ENCODE assay signal across 13 cellular contexts in genomic region chr16:66705790-66706505, GRCh38. TPM values are rescaled to one million over a fixed set of nuclear protein-coding genes. Genes with fewer than 3 reads are reported as not detected.
DNase-seq lines count a peak whose midpoint lies in the region; ATAC-seq and TF ChIP-seq lines count a peak whose summit lies in the region.
"Had no signal": no experiment of that assay in that cellular context is flagged by ENCODE, and none has a peak within 500 bp of the region (broad histone marks: within the 10 kb centered on the region; RNA-seq: fewer than 3 reads in every experiment).

No MANE protein-coding gene starts in this region.

- DNase-seq in AG20443 (ENCODE audit: low spot score) (peak; percentile 76), astrocyte of the spinal cord (ENCODE audit: low read depth, low spot score) (peak; percentile 29), heart right ventricle (peak; percentile 76 to 84), posterior vena cava (ENCODE audit: low spot score) (peak; percentile 91), NCI-H146 treated with DMSO at 0.1 percent for 48 hours (lab: John Stamatoyannopoulos, UW; ENCODE audit: unreplicated experiment) (no peak), DMS153 (lab: John Stamatoyannopoulos, UW) (no peak)
- DNase-seq in activated CD4-positive, alpha-beta T cell treated with anti-CD3 and anti-CD28 coated beads, Interleukin-2, amount 50 U/mL, for 4 hours, result no peak
- DNase-seq: activated CD4-positive, CD25-positive, alpha-beta regulatory T cell; activated naive CD4-positive, alpha-beta T cell treated with Interleukin-2 at 50 U/mL for 16 hours; erythroblast; NCI-H2029 treated with DMSO at 0.1 percent for 48 hours; stimulated activated CD4-positive, alpha-beta T cell treated with anti-CD3 and anti-CD28 coated beads, Interleukin-4, amount 100 ng/mL, for 4 hours had no signal

- H3K4me3 ChIP-seq in astrocyte of the spinal cord (ENCODE audit: low read depth, low read length) (no peak overlapping the region), heart right ventricle (peak overlapping the region in 2 of 10 donors; percentile 7 to 14)

- peak overlapping the region; percentile 29 to 85 (median 68) for H3K27ac ChIP-seq in heart right ventricle

- no peaks in the 10 kb centered on the region for H3K36me3 ChIP-seq in heart right ventricle

- intact Hi-C loops in heart right ventricle (cut with DNase I), result no loop called here
- intact Hi-C loops in posterior vena cava (cut with DNase I), result no loop called here

- TF ChIP-seq CTCF in astrocyte of the spinal cord (IDR thresholded peaks at IDR 0.05; ENCODE audit: low read depth, low read length), result no peak
- no peak for TF ChIP-seq CTCF in heart right ventricle (IDR thresholded peaks at IDR 0.05)

- ATAC-seq in heart right ventricle (peak; percentile 80 to 93 (median 91)), HG03196 (IDR thresholded peaks at IDR 0.05; ENCODE audit: unreplicated experiment) (no peak)

- no peaks in the 10 kb centered on the region for H3K9me3 ChIP-seq in heart right ventricle

- H3K27me3 ChIP-seq in heart right ventricle, result no peaks in the 10 kb centered on the region

- H3K4me1 ChIP-seq in heart right ventricle, result peaks cover 0 to 34% (median 19%) of the 10 kb centered on the region in 9 donors

- WGBS in heart right ventricle, 2 donors, result 54 to 64% methylated on average over 11 of the region's 11 CpGs

- in situ Hi-C loops in astrocyte of the spinal cord (cut with HindIII; ENCODE audit: low sequenced_read_pairs), result no loop called here

RNA-seq across cellular contexts. Expression of gene CMTM4, which starts 9.4 kb away (rescaled TPM):
- total RNA-seq in heart right ventricle (10 to 100 TPM in 8 of 10 donors, 1 to 10 TPM in 2; 7.3 to 14.6 (median 12.1) TPM), posterior vena cava (10 to 100 TPM; 14.8 to 15.0 TPM)
- 1 to 10 TPM; 4.5 to 4.6 TPM for polyA plus RNA-seq in heart right ventricle

RNA-seq across cellular contexts. Expression of gene DYNC1LI2, which starts 45.5 kb away (rescaled TPM):
- 100 to 1,000 TPM in 2 of 10 donors, 10 to 100 TPM in 8; 70.4 to 109 (median 89.0) TPM for total RNA-seq in heart right ventricle
- polyA plus RNA-seq in heart right ventricle, result 10 to 100 TPM; 27.2 to 53.9 TPM
- total RNA-seq in posterior vena cava, result 100 to 1,000 TPM; 159 to 192 TPM

Comparison
In these comparisons a context has a peak if more than half of its experiments do, and no peak if none do; other contexts are left out.
1. DNase-seq: peak in AG20443 (single experiment), astrocyte of the spinal cord (single experiment), heart right ventricle (2 of 2) and posterior vena cava (single experiment); none in activated CD4-positive, alpha-beta T cell treated with anti-CD3 and anti-CD28 coated beads, Interleukin-2, amount 50 U/mL, for 4 hours (0 of 2), NCI-H146 treated with DMSO at 0.1 percent for 48 hours (single experiment) and DMS153 (single experiment).